34 cellular contexts compared by ENCODE assay signal in the genomic region with DNA sequence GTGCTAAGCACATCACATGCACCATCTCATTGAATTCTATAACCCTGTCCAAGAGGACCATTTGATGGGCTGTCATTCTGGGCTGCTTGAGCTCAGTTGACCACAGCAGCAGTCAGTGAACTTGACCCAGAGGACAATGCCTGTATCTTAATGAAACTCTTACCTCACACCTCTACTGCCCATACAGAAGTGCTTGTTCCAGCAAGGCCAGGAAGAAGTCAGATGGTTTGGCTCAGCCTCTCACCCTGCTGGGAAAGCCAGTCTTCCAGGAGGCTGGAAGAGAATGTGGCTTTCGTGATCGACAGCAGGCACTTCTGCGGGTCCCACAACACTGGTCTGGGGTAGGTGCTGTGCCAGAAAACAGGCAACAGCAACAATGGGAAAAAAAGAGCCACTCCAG. TPM values are rescaled to one million over a fixed set of nuclear protein-coding genes. Genes with fewer than 3 reads are reported as not detected.
"Had no signal": no experiment of that assay in that cellular context is flagged by ENCODE, and none has a peak within 500 bp of the region (broad histone marks: within the 10 kb centered on the region; RNA-seq: fewer than 3 reads in every experiment).

No MANE protein-coding gene starts in this region.

- DNase-seq: Karpas-422, KBM-7, MM.1S, MV-4-11, NCI-H1092, NCI-H1105, NCI-H1417 treated with DMSO at 0.1 percent for 48 hours, NCI-H1436 treated with DMSO at 0.1 percent for 48 hours, NCI-H1694 treated with DMSO at 0.1 percent for 48 hours, NCI-H187 treated with DMSO at 0.1 percent for 48 hours, NCI-H2029, NCI-H2081, NCI-H2171 treated with DMSO at 0.1 percent for 48 hours, NCI-H2227 treated with DMSO at 0.1 percent for 48 hours, NCI-H345, NCI-H510A treated with DMSO at 0.1 percent for 48 hours, NCI-H524 treated with DMSO at 0.1 percent for 48 hours, NCI-H526 treated with DMSO at 0.1 percent for 48 hours, NCI-H774, PC-9, SHP77, SIG-M5, SJCRH30 had no signal

- H3K27ac ChIP-seq: KMS-11, PC-9, RWPE1, SJCRH30, SK-N-MC had no signal

- H3K4me3 ChIP-seq: PC-9, SJCRH30, SK-N-MC had no signal

- H3K4me1 ChIP-seq: SJCRH30 had no signal

- H3K36me3 ChIP-seq: SJCRH30 had no signal

- H3K9me3 ChIP-seq: SJCRH30 had no signal

- ATAC-seq: Panc1, SK-N-SH treated with all-trans-retinoic acid at 6 μM for 48 hours had no signal

RNA-seq across cellular contexts. Expression of a gene that starts 47.3 kb away (rescaled TPM):
- total RNA-seq: LHCN-M2, MCF 10A, NCI-H460, OCI-LY7, PC-9, RPMI7951, SJCRH30, SK-MEL-5 had no signal
